Comparison of ENCODE assay signal across 19 cellular contexts in genomic region chr6:14031516-14031915, GRCh38.
DNase-seq lines count a peak whose midpoint lies in the region; ATAC-seq and TF ChIP-seq lines count a peak whose summit lies in the region.
"Had no signal": no experiment of that assay in that cellular context is flagged by ENCODE, and none has a peak within 500 bp of the region (broad histone marks: within the 10 kb centered on the region; RNA-seq: fewer than 3 reads in every experiment).

No MANE protein-coding gene starts in this region.

- H3K4me3 Mint-ChIP-seq in HFFc6: no peak overlapping the region
- H3K4me3 Mint-ChIP-seq: activated CD4-positive, alpha-beta memory T cell treated with anti-CD3 and anti-CD28 coated beads for 36 hours; activated naive CD8-positive, alpha-beta T cell treated with anti-CD3 and anti-CD28 coated beads, Interleukin-2, amount 10 ng/mL, durations not matched to agents 7 days and 5 days had no signal

- peaks cover 6% of the 10 kb centered on the region for H3K27me3 Mint-ChIP-seq in HFFc6 (ENCODE audit: insufficient read depth)

- peaks cover 30% of the 10 kb centered on the region for H3K4me1 Mint-ChIP-seq in HFFc6 (ENCODE audit: low read depth)

- H3K27ac Mint-ChIP-seq in HFFc6: no peak overlapping the region
- H3K27ac Mint-ChIP-seq: activated CD4-positive, alpha-beta memory T cell treated with anti-CD3 and anti-CD28 coated beads for 36 hours; activated naive CD8-positive, alpha-beta T cell treated with anti-CD3 and anti-CD28 coated beads, Interleukin-2, amount 10 ng/mL, durations not matched to agents 7 days and 5 days; progenitor cell of endocrine pancreas had no signal

- no peak for ATAC-seq in HG03469 (IDR thresholded peaks at IDR 0.05; ENCODE audit: unreplicated experiment)
- no peak for ATAC-seq in HG03565 (IDR thresholded peaks at IDR 0.05; ENCODE audit: unreplicated experiment)
- no peak for ATAC-seq in GM21576 (IDR thresholded peaks at IDR 0.05; ENCODE audit: unreplicated experiment)
- ATAC-seq: activated CD4-positive, CD25-positive, alpha-beta regulatory T cell treated with anti-CD3 and anti-CD28 coated beads, Interleukin-2, amount 50 U/mL, for 24 hours had no signal

- DNase-seq in Ammon's horn (ENCODE audit: low spot score) (peak; percentile 23), HFFc6 (peak; percentile 15), astrocyte of the hippocampus (ENCODE audit: low read depth, low spot score) (peak; percentile 79), mucosa of gallbladder (ENCODE audit: low spot score) (peak; percentile 14), OCI-M2 (lab: John Stamatoyannopoulos, UW; ENCODE audit: unreplicated experiment) (no peak)
- DNase-seq: activated CD4-positive, alpha-beta memory T cell treated with anti-CD3 and anti-CD28 coated beads for 36 hours; activated naive CD8-positive, alpha-beta T cell treated with anti-CD3 and anti-CD28 coated beads, Interleukin-2, amount 10 ng/mL, durations not matched to agents 7 days and 5 days; NCI-H187; NCI-H2171 treated with DMSO at 0.1 percent for 48 hours; NCI-H526; sigmoid colon; stimulated activated CD4-positive, alpha-beta T cell treated with anti-CD3 and anti-CD28 coated beads, Interleukin-15, amount 100 ng/mL, for 24 hours; stimulated activated naive CD4-positive, alpha-beta T cell; uterus had no signal

- TF ChIP-seq CTCF in HFFc6 (IDR thresholded peaks at IDR 0.05): no peak

- H3K36me3 Mint-ChIP-seq in HFFc6 (ENCODE audit: low read depth): no peaks in the 10 kb centered on the region
- H3K36me3 Mint-ChIP-seq: activated CD4-positive, alpha-beta memory T cell treated with anti-CD3 and anti-CD28 coated beads for 36 hours; activated naive CD8-positive, alpha-beta T cell treated with anti-CD3 and anti-CD28 coated beads, Interleukin-2, amount 10 ng/mL, durations not matched to agents 7 days and 5 days had no signal

- H3K9me3 Mint-ChIP-seq in HFFc6: no peaks in the 10 kb centered on the region; the same call in 1 of the 2 replicates
- H3K9me3 Mint-ChIP-seq: activated CD4-positive, alpha-beta memory T cell treated with anti-CD3 and anti-CD28 coated beads for 36 hours; activated naive CD8-positive, alpha-beta T cell treated with anti-CD3 and anti-CD28 coated beads, Interleukin-2, amount 10 ng/mL, durations not matched to agents 7 days and 5 days had no signal
